Comparison of ENCODE assay signal across 9 cellular contexts in the genomic region with DNA sequence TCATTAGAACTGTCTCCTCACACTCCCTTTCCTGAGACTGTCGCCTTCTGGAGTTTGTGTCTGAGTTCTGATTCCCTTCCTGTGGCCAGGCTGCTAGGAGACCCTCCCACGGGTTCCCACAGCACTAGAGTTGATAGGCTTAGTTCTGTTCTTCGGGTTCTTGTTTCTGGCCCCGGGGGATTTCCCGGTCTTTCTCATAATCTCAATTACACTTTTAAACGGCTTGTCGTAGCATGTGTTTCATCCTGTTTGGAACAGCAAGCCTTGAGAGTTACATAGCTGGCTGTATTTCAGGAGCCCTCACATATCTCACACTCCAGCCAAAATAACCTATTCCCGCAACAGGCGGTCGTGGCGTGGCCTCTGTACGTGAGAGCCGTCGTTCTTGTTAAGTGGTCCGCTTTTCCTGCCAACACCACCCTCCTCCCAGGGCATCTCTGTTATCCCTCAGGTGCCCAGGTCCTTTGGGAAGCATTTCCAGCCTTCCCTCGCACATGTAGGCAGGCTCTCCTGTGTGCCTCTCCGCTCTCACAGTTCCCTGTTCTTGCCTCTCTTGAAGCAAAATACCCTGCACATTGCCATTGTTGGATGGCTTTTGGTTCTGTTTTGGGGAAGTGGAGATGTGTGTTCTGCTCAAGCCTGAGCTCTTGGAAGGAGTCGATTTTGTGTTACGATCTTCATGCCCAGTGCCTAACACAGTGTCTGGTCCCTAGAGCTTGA. TPM values are rescaled to one million over a fixed set of nuclear protein-coding genes. Genes with fewer than 3 reads are reported as not detected.
DNase-seq lines count a peak whose midpoint lies in the region; ATAC-seq and TF ChIP-seq lines count a peak whose summit lies in the region.
"Had no signal": no experiment of that assay in that cellular context is flagged by ENCODE, and none has a peak within 500 bp of the region (broad histone marks: within the 10 kb centered on the region; RNA-seq: fewer than 3 reads in every experiment).

No MANE protein-coding gene starts in this region.

- CTCF ChIA-PET in CD4-positive, alpha-beta T cell (lab: Charles Lee), result no interaction called here

- no peaks in the 10 kb centered on the region for H3K36me3 ChIP-seq in mucosa of descending colon (ENCODE audit: low read depth)

- H3K4me3 Mint-ChIP-seq in CD4-positive, alpha-beta T cell, result no peak overlapping the region

- no peak for TF ChIP-seq CTCF in CD4-positive, alpha-beta T cell (IDR thresholded peaks at IDR 0.05)
- TF ChIP-seq CTCF in mucosa of descending colon (IDR thresholded peaks at IDR 0.05), result no peak

- DNase-seq in CD4-positive, alpha-beta T cell, result no peak
- DNase-seq in LHCN-M2 (ENCODE audit: low read depth), result peak; percentile 8
- DNase-seq in non-pigmented ciliary epithelial cell (ENCODE audit: low read depth), result peak; percentile 6
- no peak for DNase-seq in mucosa of descending colon
- DNase-seq: pancreas had no signal

- H3K27me3 Mint-ChIP-seq in CD4-positive, alpha-beta T cell, result no peaks in the 10 kb centered on the region

- peaks cover 87% of the 10 kb centered on the region for H3K36me3 Mint-ChIP-seq in CD4-positive, alpha-beta T cell (ENCODE audit: low read depth)

- H3K9me3 Mint-ChIP-seq in CD4-positive, alpha-beta T cell, result no peaks in the 10 kb centered on the region

- intact Hi-C loops in CD4-positive, alpha-beta T cell (cut with DNase I, micrococcal nuclease), result no loop called here
- intact Hi-C loops in mucosa of descending colon (cut with DNase I, micrococcal nuclease), result no loop called here

- POLR2A ChIA-PET in CD4-positive, alpha-beta T cell (lab: Charles Lee), result no interaction called here

- no peak overlapping the region for H3K27ac ChIP-seq in CD4-positive, alpha-beta T cell (ENCODE audit: low read depth, low read length)
- peak overlapping the region; percentile 21 for H3K27ac ChIP-seq in cingulate gyrus (ENCODE audit: low read depth, low read length)
- H3K27ac ChIP-seq: pancreas had no signal

- TF ChIP-seq POLR2A in GM18505 (IDR thresholded peaks at IDR 0.05; ENCODE audit: borderline replicate concordance, extremely low read depth, insufficient read depth, insufficient read length), result no peak

- peaks cover 19% of the 10 kb centered on the region for H3K4me1 Mint-ChIP-seq in CD4-positive, alpha-beta T cell (ENCODE audit: low read depth)

- H3K27ac Mint-ChIP-seq in CD4-positive, alpha-beta T cell, result peak overlapping the region; percentile 87

- ATAC-seq in CD4-positive, alpha-beta T cell (ENCODE audit: poor library complexity), result no peak
- ATAC-seq in mucosa of descending colon, result no peak
- ATAC-seq in HG03354 (IDR thresholded peaks at IDR 0.05; ENCODE audit: poor library complexity, severe bottlenecking, unreplicated experiment), result no peak
- ATAC-seq in GM18505 (IDR thresholded peaks at IDR 0.05; ENCODE audit: unreplicated experiment), result no peak
- no peak for ATAC-seq in HG03521 (IDR thresholded peaks at IDR 0.05; ENCODE audit: unreplicated experiment)

- no peaks in the 10 kb centered on the region for H3K27me3 ChIP-seq in CD4-positive, alpha-beta T cell (ENCODE audit: control insufficient read depth, insufficient read depth, low read length)
- H3K27me3 ChIP-seq: pancreas had no signal

- H3K9me3 ChIP-seq in CD4-positive, alpha-beta T cell (ENCODE audit: control insufficient read depth, low read length), result no peaks in the 10 kb centered on the region
- H3K9me3 ChIP-seq in mucosa of descending colon, result no peaks in the 10 kb centered on the region
- H3K9me3 ChIP-seq: pancreas had no signal

- H3K4me3 ChIP-seq in mucosa of descending colon, result no peak overlapping the region
- H3K4me3 ChIP-seq: pancreas had no signal

- H3K4me1 ChIP-seq in mucosa of descending colon (ENCODE audit: low read depth), result no peaks in the 10 kb centered on the region
- H3K4me1 ChIP-seq: pancreas had no signal

RNA-seq across cellular contexts. Expression of a gene that starts 46.0 kb away (rescaled TPM):
- total RNA-seq in CD4-positive, alpha-beta T cell, result 10 to 100 TPM; 34.7 to 40.5 TPM
- total RNA-seq in LHCN-M2 (2014; rRNA removed), result 102 and 106 TPM in 2 replicates
- polyA plus RNA-seq in LHCN-M2 (2012), result 79.4 TPM
- 10 to 100 TPM; 40.5 to 66.1 (median 48.4) TPM for total RNA-seq in mucosa of descending colon

RNA-seq across cellular contexts. Expression of a gene that starts 46.3 kb away (rescaled TPM):
- total RNA-seq in CD4-positive, alpha-beta T cell, result 10 to 100 TPM; 11.6 to 13.5 TPM
- total RNA-seq in LHCN-M2 (2014; rRNA removed), result 82.7 and 87.1 TPM in 2 replicates
- 70.4 TPM for polyA plus RNA-seq in LHCN-M2 (2012)
- total RNA-seq in mucosa of descending colon, result 10 to 100 TPM; 32.0 to 44.7 (median 32.8) TPM

Comparison
In these comparisons a context has a peak if more than half of its experiments do, and no peak if none do; other contexts are left out.
1. DNase-seq: peak in LHCN-M2 (single experiment) and non-pigmented ciliary epithelial cell (single experiment); none in CD4-positive, alpha-beta T cell (0 of 10) and mucosa of descending colon (0 of 3).